15 cellular contexts compared by ENCODE assay signal in the genomic region with DNA sequence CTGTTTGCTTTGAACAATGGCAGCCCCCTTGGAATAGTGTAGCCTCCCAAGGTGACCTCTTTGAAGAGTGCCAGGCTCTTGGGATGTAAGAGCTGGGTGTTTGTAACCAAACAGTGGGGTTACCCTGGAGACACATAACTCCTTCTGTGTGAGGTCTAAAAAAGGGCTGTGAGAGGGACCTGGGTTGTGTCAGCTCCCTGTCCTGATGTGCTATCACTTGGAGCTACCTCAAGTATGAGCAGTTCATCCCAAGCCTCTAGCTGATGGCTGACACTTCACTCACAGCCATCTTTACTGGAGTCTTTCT. TPM values are rescaled to one million over a fixed set of nuclear protein-coding genes. Genes with fewer than 3 reads are reported as not detected.
DNase-seq lines count a peak whose midpoint lies in the region; ATAC-seq and TF ChIP-seq lines count a peak whose summit lies in the region.
"Had no signal": no experiment of that assay in that cellular context is flagged by ENCODE, and none has a peak within 500 bp of the region (broad histone marks: within the 10 kb centered on the region; RNA-seq: fewer than 3 reads in every experiment).

No MANE protein-coding gene starts in this region.

- no peak for DNase-seq in chondrocyte (ENCODE audit: low spot score)
- peak; percentile 35 for DNase-seq in hepatocyte (ENCODE audit: low spot score)
- no peak for DNase-seq in smooth muscle cell (lab: John Stamatoyannopoulos, UW; ENCODE audit: unreplicated experiment)
- no peak for DNase-seq in GF-D8 (lab: John Stamatoyannopoulos, UW)
- no peak for DNase-seq in hippocampal formation (lab: John Stamatoyannopoulos, UW)
- no peak for DNase-seq in posterior vena cava (ENCODE audit: low spot score)
- DNase-seq: activated CD8-positive, alpha-beta memory T cell treated with anti-CD3 and anti-CD28 coated beads for 24 hours; GDM1; NCI-H1694 treated with DMSO at 0.1 percent for 48 hours; stimulated activated CD8-positive, alpha-beta memory T cell treated with anti-CD3 and anti-CD28 coated beads, Interleukin-4, amount 100 ng/mL, for 48 hours had no signal

- POLR2A ChIA-PET in HEK293 (lab: Yijun Ruan, JAX), result no interaction called here

- H3K9me3 ChIP-seq in HEK293 (ENCODE audit: control insufficient read depth, insufficient read depth, low read depth, low read length) (no peaks in the 10 kb centered on the region), hepatocyte (ENCODE audit: low read depth) (no peaks in the 10 kb centered on the region), smooth muscle cell (replicated peaks; ENCODE audit: low read depth) (no peaks in the 10 kb centered on the region)

- H4K20me1 ChIP-seq in hepatocyte (ENCODE audit: insufficient read depth, poor library complexity, severe bottlenecking) (no peaks in the 10 kb centered on the region), smooth muscle cell (ENCODE audit: low read depth) (no peaks in the 10 kb centered on the region)

- CTCF ChIA-PET in HEK293 (lab: Yijun Ruan, JAX), result interaction anchor here (0.6 to 3.2 kb wide), 5 partner anchors 9 to 841 kb away, joined by 3 to 33 read pairs (median 3); no protein-coding TSS in a partner anchor

- no peak overlapping the region for H3K4me3 ChIP-seq in HEK293 (ENCODE audit: low read depth, low read length)
- H3K4me3 ChIP-seq in hepatocyte, result no peak overlapping the region
- no peak overlapping the region for H3K4me3 ChIP-seq in smooth muscle cell

- H3K27ac ChIP-seq in HEK293 (ENCODE audit: extremely low read depth, low read depth, low read length) (0 out of 2 replicates have a peak overlapping the region, but pooled peaks have one; percentile 4), hepatocyte (peak overlapping the region; percentile 95), smooth muscle cell (ENCODE audit: low read depth) (peak overlapping the region; percentile 90)
- H3K27ac ChIP-seq: C4-2B, KMS-11 had no signal

- H3K79me2 ChIP-seq in hepatocyte (no peaks in the 10 kb centered on the region), smooth muscle cell (ENCODE audit: low read depth) (no peaks in the 10 kb centered on the region)

- peak overlapping the region; percentile 81 for H3K27ac Mint-ChIP-seq in chondrocyte (ENCODE audit: unreplicated experiment)
- H3K27ac Mint-ChIP-seq: activated naive CD4-positive, alpha-beta T cell treated with anti-CD3 and anti-CD28 coated beads, Interleukin-2, amount 50 U/mL, for 24 hours had no signal

- H3F3A ChIP-seq in smooth muscle cell (ENCODE audit: low read depth), result peaks cover 27% of the 10 kb centered on the region

- intact Hi-C loops in posterior vena cava (cut with DNase I), result no loop called here

- H3K27me3 ChIP-seq in hepatocyte (no peaks in the 10 kb centered on the region), smooth muscle cell (ENCODE audit: low read depth) (no peaks in the 10 kb centered on the region)

- H3K4me2 ChIP-seq in hepatocyte (no peak overlapping the region), smooth muscle cell (peak overlapping the region; percentile 3)
- H3K4me2 ChIP-seq: KMS-11 had no signal

- H3K36me3 Mint-ChIP-seq in chondrocyte (ENCODE audit: low read depth), result peaks cover 2% of the 10 kb centered on the region

- no peaks in the 10 kb centered on the region for H3K27me3 Mint-ChIP-seq in chondrocyte (ENCODE audit: low read depth)
- H3K27me3 Mint-ChIP-seq: activated naive CD4-positive, alpha-beta T cell treated with anti-CD3 and anti-CD28 coated beads, Interleukin-2, amount 50 U/mL, for 24 hours had no signal

- no peak overlapping the region for H3K4me3 Mint-ChIP-seq in chondrocyte (ENCODE audit: unreplicated experiment)
- H3K4me3 Mint-ChIP-seq: activated naive CD4-positive, alpha-beta T cell treated with anti-CD3 and anti-CD28 coated beads, Interleukin-2, amount 50 U/mL, for 24 hours had no signal

- peaks cover 40% of the 10 kb centered on the region for H3K4me1 Mint-ChIP-seq in chondrocyte (ENCODE audit: low read depth)

- H3K4me1 ChIP-seq in HEK293 (ENCODE audit: control insufficient read depth, insufficient read depth, low read length) (0 out of 2 replicates have a peak, but pooled peaks cover 2% of the 10 kb centered on the region), hepatocyte (ENCODE audit: insufficient read depth) (peaks cover 9% of the 10 kb centered on the region), smooth muscle cell (ENCODE audit: low read depth) (peaks cover 19% of the 10 kb centered on the region)

- H2AFZ ChIP-seq in hepatocyte (no peak overlapping the region), smooth muscle cell (ENCODE audit: low read depth) (no peak overlapping the region)

- no peak for ATAC-seq in HG02571 (IDR thresholded peaks at IDR 0.05; ENCODE audit: unreplicated experiment)

- H3K9me2 ChIP-seq in hepatocyte (replicated peaks; ENCODE audit: insufficient read depth), result no peaks in the 10 kb centered on the region

- no peaks in the 10 kb centered on the region for H3K36me3 ChIP-seq in HEK293 (ENCODE audit: control insufficient read depth in 2 of 2, insufficient read depth in 1 of 2, low read length in 2 of 2)
- H3K36me3 ChIP-seq in hepatocyte (replicated peaks; ENCODE audit: insufficient read depth, low read depth), result no peaks in the 10 kb centered on the region
- H3K36me3 ChIP-seq in smooth muscle cell (ENCODE audit: low read depth), result no peaks in the 10 kb centered on the region

- TF ChIP-seq CTCF in HEK293 (tag by site-specific recombination; IDR thresholded peaks at IDR 0.05), result no peak
- no peak for TF ChIP-seq CTCF in chondrocyte (IDR thresholded peaks at IDR 0.05)
- no peak for TF ChIP-seq CTCF in hepatocyte (IDR thresholded peaks at IDR 0.05; ENCODE audit: poor library complexity)
- no peak for TF ChIP-seq CTCF in smooth muscle cell (IDR thresholded peaks at IDR 0.05; ENCODE audit: borderline replicate concordance, insufficient read depth, poor library complexity, severe bottlenecking)

- H3K9ac ChIP-seq in smooth muscle cell (ENCODE audit: low read depth), result peak overlapping the region; percentile 71
- H3K9ac ChIP-seq: KMS-11 had no signal

- H3K9me3 Mint-ChIP-seq in chondrocyte (ENCODE audit: low read depth), result peaks cover 10% of the 10 kb centered on the region
- H3K9me3 Mint-ChIP-seq: activated naive CD4-positive, alpha-beta T cell treated with anti-CD3 and anti-CD28 coated beads, Interleukin-2, amount 50 U/mL, for 24 hours had no signal

TF ChIP-seq in HEK293, 187 proteins besides CTCF, POLR2A, EP300 and RAD21:
- TF ChIP-seq, protein P1, sequence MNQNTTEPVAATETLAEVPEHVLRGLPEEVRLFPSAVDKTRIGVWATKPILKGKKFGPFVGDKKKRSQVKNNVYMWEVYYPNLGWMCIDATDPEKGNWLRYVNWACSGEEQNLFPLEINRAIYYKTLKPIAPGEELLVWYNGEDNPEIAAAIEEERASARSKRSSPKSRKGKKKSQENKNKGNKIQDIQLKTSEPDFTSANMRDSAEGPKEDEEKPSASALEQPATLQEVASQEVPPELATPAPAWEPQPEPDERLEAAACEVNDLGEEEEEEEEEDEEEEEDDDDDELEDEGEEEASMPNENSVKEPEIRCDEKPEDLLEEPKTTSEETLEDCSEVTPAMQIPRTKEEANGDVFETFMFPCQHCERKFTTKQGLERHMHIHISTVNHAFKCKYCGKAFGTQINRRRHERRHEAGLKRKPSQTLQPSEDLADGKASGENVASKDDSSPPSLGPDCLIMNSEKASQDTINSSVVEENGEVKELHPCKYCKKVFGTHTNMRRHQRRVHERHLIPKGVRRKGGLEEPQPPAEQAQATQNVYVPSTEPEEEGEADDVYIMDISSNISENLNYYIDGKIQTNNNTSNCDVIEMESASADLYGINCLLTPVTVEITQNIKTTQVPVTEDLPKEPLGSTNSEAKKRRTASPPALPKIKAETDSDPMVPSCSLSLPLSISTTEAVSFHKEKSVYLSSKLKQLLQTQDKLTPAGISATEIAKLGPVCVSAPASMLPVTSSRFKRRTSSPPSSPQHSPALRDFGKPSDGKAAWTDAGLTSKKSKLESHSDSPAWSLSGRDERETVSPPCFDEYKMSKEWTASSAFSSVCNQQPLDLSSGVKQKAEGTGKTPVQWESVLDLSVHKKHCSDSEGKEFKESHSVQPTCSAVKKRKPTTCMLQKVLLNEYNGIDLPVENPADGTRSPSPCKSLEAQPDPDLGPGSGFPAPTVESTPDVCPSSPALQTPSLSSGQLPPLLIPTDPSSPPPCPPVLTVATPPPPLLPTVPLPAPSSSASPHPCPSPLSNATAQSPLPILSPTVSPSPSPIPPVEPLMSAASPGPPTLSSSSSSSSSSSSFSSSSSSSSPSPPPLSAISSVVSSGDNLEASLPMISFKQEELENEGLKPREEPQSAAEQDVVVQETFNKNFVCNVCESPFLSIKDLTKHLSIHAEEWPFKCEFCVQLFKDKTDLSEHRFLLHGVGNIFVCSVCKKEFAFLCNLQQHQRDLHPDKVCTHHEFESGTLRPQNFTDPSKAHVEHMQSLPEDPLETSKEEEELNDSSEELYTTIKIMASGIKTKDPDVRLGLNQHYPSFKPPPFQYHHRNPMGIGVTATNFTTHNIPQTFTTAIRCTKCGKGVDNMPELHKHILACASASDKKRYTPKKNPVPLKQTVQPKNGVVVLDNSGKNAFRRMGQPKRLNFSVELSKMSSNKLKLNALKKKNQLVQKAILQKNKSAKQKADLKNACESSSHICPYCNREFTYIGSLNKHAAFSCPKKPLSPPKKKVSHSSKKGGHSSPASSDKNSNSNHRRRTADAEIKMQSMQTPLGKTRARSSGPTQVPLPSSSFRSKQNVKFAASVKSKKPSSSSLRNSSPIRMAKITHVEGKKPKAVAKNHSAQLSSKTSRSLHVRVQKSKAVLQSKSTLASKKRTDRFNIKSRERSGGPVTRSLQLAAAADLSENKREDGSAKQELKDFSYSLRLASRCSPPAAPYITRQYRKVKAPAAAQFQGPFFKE (tag by site-specific recombination; IDR thresholded peaks at IDR 0.05; ENCODE audit: borderline replicate concordance), result no peak

RNA-seq across cellular contexts. Expression of gene TSPAN18, which starts 40.2 kb away (rescaled TPM):
- total RNA-seq in chondrocyte, result 4.0 to 4.9 TPM (median 4.6 TPM) in 3 replicates
- 9.5 and 12.8 TPM in 2 replicates for total RNA-seq in hepatocyte
- 21.5 and 25.1 TPM in 2 replicates for polyA plus RNA-seq in hepatocyte
- total RNA-seq in smooth muscle cell, result 3.4 and 3.9 TPM in 2 replicates
- polyA plus RNA-seq in smooth muscle cell, result 9.3 and 15.3 TPM in 2 replicates
- 10 to 100 TPM; 41.4 to 65.8 TPM for total RNA-seq in posterior vena cava

Comparison
In these comparisons a context has a peak if more than half of its experiments do, and no peak if none do; other contexts are left out.
1. H3K27ac ChIP-seq: peak in every context shown above with its lines; median percentile 95 in hepatocyte; 90 in smooth muscle cell; 4 in HEK293.